In the genomic region with DNA sequence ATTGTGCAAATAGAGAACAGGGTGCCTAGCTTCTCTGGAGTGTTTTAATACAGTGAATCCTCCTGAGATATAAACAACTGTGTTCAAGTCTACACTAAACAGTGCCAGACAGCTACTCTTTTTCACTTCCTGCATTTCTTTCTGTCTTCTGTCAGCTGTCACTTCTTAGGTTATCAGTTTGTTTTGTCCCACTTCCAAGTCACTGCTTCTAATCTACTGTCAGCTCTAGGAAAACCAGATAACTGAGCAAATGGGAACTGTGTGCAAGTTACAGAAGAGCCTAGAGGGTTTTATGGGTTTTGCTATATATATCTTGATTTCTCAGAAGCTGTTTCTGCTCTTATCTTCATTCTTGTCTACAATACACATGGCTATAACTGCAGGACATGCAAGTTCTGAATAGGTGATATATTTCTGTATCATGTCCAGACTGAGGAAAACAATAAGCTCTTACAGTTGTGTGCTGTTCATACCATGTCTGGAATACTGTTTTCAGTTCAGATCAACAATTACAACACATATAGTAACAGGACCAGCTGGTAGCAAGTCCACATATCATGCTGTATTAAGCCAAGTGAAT, we compare ENCODE assay signal across 13 cellular contexts. TPM values are rescaled to one million over a fixed set of nuclear protein-coding genes. Genes with fewer than 3 reads are reported as not detected.
A peak's percentile ranks its signal among the peaks of the same experiment; 100 is the strongest.
DNase-seq lines count a peak whose midpoint lies in the region; ATAC-seq and TF ChIP-seq lines count a peak whose summit lies in the region.
"Had no signal": no experiment of that assay in that cellular context is flagged by ENCODE, and none has a peak within 500 bp of the region (broad histone marks: within the 10 kb centered on the region; RNA-seq: fewer than 3 reads in every experiment).

No MANE protein-coding gene starts in this region.

- no peaks in the 10 kb centered on the region for H3K9me3 Mint-ChIP-seq in CD4-positive, alpha-beta T cell
- no peaks in the 10 kb centered on the region for H3K9me3 Mint-ChIP-seq in chondrocyte (ENCODE audit: low read depth)
- H3K9me3 Mint-ChIP-seq: nephron progenitor cell had no signal

- peaks cover 77% of the 10 kb centered on the region for H3K4me1 Mint-ChIP-seq in CD4-positive, alpha-beta T cell (ENCODE audit: low read depth)
- H3K4me1 Mint-ChIP-seq in chondrocyte (ENCODE audit: low read depth), result peaks cover 58% of the 10 kb centered on the region

- H3K27ac ChIP-seq in CD4-positive, alpha-beta T cell (ENCODE audit: low read depth, low read length), result no peak overlapping the region
- peak overlapping the region; percentile 94 for H3K27ac ChIP-seq in mesodermal cell (ENCODE audit: low read depth, low read length, severe bottlenecking)

- peaks cover 28% of the 10 kb centered on the region for H3K4me1 ChIP-seq in mesodermal cell (ENCODE audit: control insufficient read depth, insufficient read depth, low read length, poor library complexity, severe bottlenecking)

- POLR2A ChIA-PET in CD4-positive, alpha-beta T cell (lab: Charles Lee), result no interaction called here

- CTCF ChIA-PET in CD4-positive, alpha-beta T cell (lab: Charles Lee), result interaction anchor here (1.0 kb wide), 1 partner anchor 27 kb away, joined by 4 read pairs; no protein-coding TSS in a partner anchor

- no peaks in the 10 kb centered on the region for H3K9me3 ChIP-seq in CD4-positive, alpha-beta T cell (ENCODE audit: control insufficient read depth, low read length)
- no peaks in the 10 kb centered on the region for H3K9me3 ChIP-seq in mesodermal cell (ENCODE audit: control insufficient read depth, low read length)

- intact Hi-C loops in CD4-positive, alpha-beta T cell (cut with DNase I, micrococcal nuclease), result loop anchor here in 1 of 2 experiments (10.0 kb wide), 2 partner anchors 862 to 1488 kb away; a partner anchor contains a TSS

- H3K27me3 Mint-ChIP-seq in CD4-positive, alpha-beta T cell, result no peaks in the 10 kb centered on the region
- H3K27me3 Mint-ChIP-seq in chondrocyte (ENCODE audit: low read depth), result no peaks in the 10 kb centered on the region

- H3K36me3 ChIP-seq in mesodermal cell (ENCODE audit: control insufficient read depth, insufficient read depth, low read length), result peaks cover 30% of the 10 kb centered on the region

- ATAC-seq in CD4-positive, alpha-beta T cell (ENCODE audit: poor library complexity), result no peak
- ATAC-seq in GM21423 (IDR thresholded peaks at IDR 0.05; ENCODE audit: unreplicated experiment) (no peak), GM21381 (IDR thresholded peaks at IDR 0.05; ENCODE audit: unreplicated experiment) (no peak)

- H3K4me3 ChIP-seq in mesodermal cell (ENCODE audit: extremely low read depth, insufficient read depth, low read length, poor library complexity, severe bottlenecking), result no peak overlapping the region

- H3K4me3 Mint-ChIP-seq in CD4-positive, alpha-beta T cell, result no peak overlapping the region
- H3K4me3 Mint-ChIP-seq in chondrocyte (ENCODE audit: unreplicated experiment), result no peak overlapping the region
- H3K4me3 Mint-ChIP-seq: nephron progenitor cell had no signal

- no peak for DNase-seq in CD4-positive, alpha-beta T cell
- DNase-seq in LHCN-M2 (ENCODE audit: low read depth), result peak; percentile 9
- no peak for DNase-seq in chondrocyte (ENCODE audit: low spot score)
- no peak for DNase-seq in stimulated activated CD4-positive, alpha-beta T cell treated with anti-CD3 and anti-CD28 coated beads, Interleukin-2, amount 100 ng/mL, for 48 hours
- DNase-seq in NCI-H82 treated with DMSO at 0.1 percent for 48 hours (lab: John Stamatoyannopoulos, UW; ENCODE audit: unreplicated experiment), result no peak
- DNase-seq: activated CD4-positive, CD25-positive, alpha-beta regulatory T cell; DMS79; Karpas-422; NCI-H748 treated with DMSO at 0.1 percent for 48 hours; nephron progenitor cell had no signal

- peaks cover 62% of the 10 kb centered on the region for H3K36me3 Mint-ChIP-seq in CD4-positive, alpha-beta T cell (ENCODE audit: low read depth)
- peaks cover 15% of the 10 kb centered on the region for H3K36me3 Mint-ChIP-seq in chondrocyte (ENCODE audit: low read depth)

- no peak for TF ChIP-seq CTCF in CD4-positive, alpha-beta T cell (IDR thresholded peaks at IDR 0.05)
- TF ChIP-seq CTCF in chondrocyte (IDR thresholded peaks at IDR 0.05), result no peak

- peak overlapping the region; percentile 11 for H3K27ac Mint-ChIP-seq in CD4-positive, alpha-beta T cell
- H3K27ac Mint-ChIP-seq in chondrocyte (ENCODE audit: unreplicated experiment), result peak overlapping the region; percentile 52
- H3K27ac Mint-ChIP-seq: nephron progenitor cell had no signal

- H3K27me3 ChIP-seq in CD4-positive, alpha-beta T cell (ENCODE audit: control insufficient read depth, insufficient read depth, low read length), result no peaks in the 10 kb centered on the region

RNA-seq across cellular contexts. Expression of a gene that starts 5.8 kb away (rescaled TPM):
- total RNA-seq in CD4-positive, alpha-beta T cell, result 10 to 100 TPM; 37.6 to 38.7 TPM
- total RNA-seq in LHCN-M2 (2014; rRNA removed) (18.3 and 24.2 TPM in 2 replicates), chondrocyte (77.9 to 95.8 TPM (median 78.7 TPM) in 3 replicates)
- 29.0 TPM for polyA plus RNA-seq in LHCN-M2 (2012)
- polyA plus RNA-seq in mesodermal cell (2013, experiment 1 of 2), result 70.5 TPM
- polyA plus RNA-seq in mesodermal cell (2013, experiment 2 of 2), result 76.4 TPM
